Comparison of ENCODE assay signal across 10 cellular contexts in genomic region chr2:190477563-190478454, GRCh38. TPM values are rescaled to one million over a fixed set of nuclear protein-coding genes. Genes with fewer than 3 reads are reported as not detected.
A peak's percentile ranks its signal among the peaks of the same experiment; 100 is the strongest.
DNase-seq lines count a peak whose midpoint lies in the region; ATAC-seq and TF ChIP-seq lines count a peak whose summit lies in the region.
"Had no signal": no experiment of that assay in that cellular context is flagged by ENCODE, and none has a peak within 500 bp of the region (broad histone marks: within the 10 kb centered on the region; RNA-seq: fewer than 3 reads in every experiment).

No MANE protein-coding gene starts in this region.

- H3K27ac Mint-ChIP-seq in osteocyte (ENCODE audit: unreplicated experiment), result peak overlapping the region; percentile 50

- peaks cover 10% of the 10 kb centered on the region for H3K4me1 Mint-ChIP-seq in osteocyte (ENCODE audit: unreplicated experiment)

- no peaks in the 10 kb centered on the region for H3K9me3 Mint-ChIP-seq in osteocyte (ENCODE audit: unreplicated experiment)

- in situ Hi-C loops in GM13977 (cut with MboI; ENCODE audit: low pct_unique_long_range_greater_than_20kb, low sequenced_read_pairs, unreplicated experiment), result no loop called here

- TF ChIP-seq CTCF in osteocyte (IDR thresholded peaks at IDR 0.05) (no peak), GM13977 (IDR thresholded peaks at IDR 0.05; ENCODE audit: extremely low read depth, insufficient read depth, missing control alignments) (no peak)

- H3K36me3 Mint-ChIP-seq in osteocyte (ENCODE audit: unreplicated experiment), result peaks cover 4% of the 10 kb centered on the region

- intact Hi-C loops in Right ventricle myocardium superior (cut with DNase I), result no loop called here

- peak overlapping the region; percentile 1 for H3K4me3 Mint-ChIP-seq in osteocyte (ENCODE audit: unreplicated experiment)

- ATAC-seq in Right ventricle myocardium superior (ENCODE audit: poor library complexity), result peak; percentile 93
- ATAC-seq in GM21619 (IDR thresholded peaks at IDR 0.05; ENCODE audit: unreplicated experiment), result no peak

- peak; percentile 70 for DNase-seq in DMS79 (lab: John Stamatoyannopoulos, UW)
- DNase-seq in RPMI7951 (ENCODE audit: low read depth), result peak; percentile 10
- no peak for DNase-seq in Right ventricle myocardium superior
- DNase-seq in osteocyte (ENCODE audit: extremely low spot score, unreplicated experiment), result no peak
- no peak for DNase-seq in activated gamma-delta T cell (lab: John Stamatoyannopoulos, UW)
- DNase-seq in GM13977 (ENCODE audit: low spot score), result no peak
- DNase-seq in SIG-M5 (lab: John Stamatoyannopoulos, UW), result no peak
- DNase-seq: Calu3, NCI-H2081 treated with DMSO at 0.1 percent for 48 hours had no signal

- H3K27me3 Mint-ChIP-seq in osteocyte (ENCODE audit: unreplicated experiment), result no peaks in the 10 kb centered on the region

RNA-seq across cellular contexts. Expression of gene NEMP2, which starts 56.7 kb away (rescaled TPM):
- 5.9 and 11.7 TPM in 2 replicates for total RNA-seq in RPMI7951 (2014; rRNA removed; shearing (Covaris generic))
- total RNA-seq in Right ventricle myocardium superior (1.7 TPM), osteocyte (11.7 and 11.9 TPM in 2 replicates)

Comparison
In these comparisons a context has a peak if more than half of its experiments do, and no peak if none do; other contexts are left out.
1. DNase-seq: peak in DMS79 (single experiment) and RPMI7951 (single experiment); none in Right ventricle myocardium superior (single experiment), osteocyte (single experiment), activated gamma-delta T cell (single experiment), GM13977 (single experiment) and SIG-M5 (single experiment).